ENCODE assay signal across 8 cellular contexts in genomic region chr14:56659964-56660551, GRCh38.
A peak's percentile ranks its signal among the peaks of the same experiment; 100 is the strongest.
DNase-seq lines count a peak whose midpoint lies in the region; ATAC-seq and TF ChIP-seq lines count a peak whose summit lies in the region.

No MANE protein-coding gene starts in this region.

- H3K36me3 ChIP-seq in SK-N-SH (replicated peaks in 1 of 2; ENCODE audit: control insufficient read depth in 1 of 2, insufficient read depth in 2 of 2, low read length in 1 of 2), result no peaks in the 10 kb centered on the region

- H3K4me1 Mint-ChIP-seq in glutamatergic neuron (ENCODE audit: low read depth, unreplicated experiment), result no peaks in the 10 kb centered on the region

- H3K27ac Mint-ChIP-seq in glutamatergic neuron (ENCODE audit: unreplicated experiment), result no peak overlapping the region

- WGBS in SK-N-SH (ENCODE audit: low lambda C conversion rate), result 15% methylated on average over 7 of the region's 7 CpGs

- CTCF ChIA-PET in SK-N-SH (lab: Yijun Ruan, JAX), result interaction anchor here (0.7 to 1.7 kb wide), 10 partner anchors 11 to 1095 kb away, joined by 3 to 8 read pairs (median 4); no protein-coding TSS in a partner anchor

- DNase-seq in NCI-H1105 (lab: John Stamatoyannopoulos, UW) (peak; percentile 65), SK-N-SH (peak; percentile 60), glutamatergic neuron (no peak), stromal cell of bone marrow (ENCODE audit: low read depth) (peak; percentile 7)

- H3K4me3 Mint-ChIP-seq in glutamatergic neuron (ENCODE audit: unreplicated experiment), result no peak overlapping the region

- no peaks in the 10 kb centered on the region for H4K20me1 ChIP-seq in SK-N-SH (ENCODE audit: insufficient read depth)

- H3K4me1 ChIP-seq in SK-N-SH (ENCODE audit: control insufficient read depth in 1 of 2, insufficient read depth in 2 of 2, low read depth in 1 of 2, low read length in 1 of 2), result no peaks in the 10 kb centered on the region; a peak in 1 of 4 replicates

- H3F3A ChIP-seq in SK-N-SH (replicated peaks; ENCODE audit: insufficient read depth), result no peaks in the 10 kb centered on the region

- no peak overlapping the region for H2AFZ ChIP-seq in SK-N-SH (ENCODE audit: low read depth)

- H3K9me3 ChIP-seq in SK-N-SH, result no peaks in the 10 kb centered on the region

- no peaks in the 10 kb centered on the region for H3K9me2 ChIP-seq in SK-N-SH

- POLR2A ChIA-PET in SK-N-SH (lab: Yijun Ruan, JAX), result no interaction called here

- ATAC-seq in HG03439 (IDR thresholded peaks at IDR 0.05; ENCODE audit: unreplicated experiment), result no peak
- ATAC-seq in HG03469 (IDR thresholded peaks at IDR 0.05; ENCODE audit: unreplicated experiment), result no peak

- peaks cover 2% of the 10 kb centered on the region for H3K9me3 Mint-ChIP-seq in glutamatergic neuron (ENCODE audit: unreplicated experiment)

- H3K27ac ChIP-seq in 22Rv1 (no peak overlapping the region), SK-N-SH (ENCODE audit: low read depth in 2 of 2, low read length in 1 of 2) (no peak overlapping the region)

- TF ChIP-seq CTCF in 22Rv1 (IDR thresholded peaks at IDR 0.05), result peak; percentile 84
- TF ChIP-seq CTCF in GM12872 (IDR thresholded peaks at IDR 0.05; ENCODE audit: insufficient read depth, low read depth, low read length), result peak; percentile 64
- TF ChIP-seq CTCF in SK-N-SH (IDR thresholded peaks at IDR 0.05), result peak; percentile 77
- TF ChIP-seq CTCF in glutamatergic neuron (IDR thresholded peaks at IDR 0.05; ENCODE audit: partially characterized antibody, unreplicated experiment), result peak; percentile 73

- no peaks in the 10 kb centered on the region for H3K36me3 Mint-ChIP-seq in glutamatergic neuron (ENCODE audit: unreplicated experiment)

- H3K4me3 ChIP-seq in SK-N-SH (ENCODE audit: low read depth in 2 of 2, low read length in 1 of 2), result no peak overlapping the region; a peak in 1 of 4 replicates

- no peak overlapping the region for H3K9ac ChIP-seq in SK-N-SH

- no peak overlapping the region for H3K4me2 ChIP-seq in SK-N-SH

- TF ChIP-seq EP300 in SK-N-SH (IDR thresholded peaks at IDR 0.05; ENCODE audit: borderline replicate concordance in 1 of 2, low read depth in 1 of 2, low read length in 1 of 2), result no peak

- no peaks in the 10 kb centered on the region; the same call in 1 of the 2 replicates for H3K27me3 ChIP-seq in SK-N-SH (ENCODE audit: insufficient read depth)

- peak; percentile 74 for TF ChIP-seq RAD21 in SK-N-SH (IDR thresholded peaks at IDR 0.05; ENCODE audit: low read length)

- no peaks in the 10 kb centered on the region for H3K79me2 ChIP-seq in SK-N-SH (ENCODE audit: insufficient read depth)

- no peaks in the 10 kb centered on the region for H3K27me3 Mint-ChIP-seq in glutamatergic neuron (ENCODE audit: unreplicated experiment)

TF ChIP-seq in SK-N-SH, 30 proteins besides CTCF, POLR2A, EP300 and RAD21:
- TF ChIP-seq FOSL2 (IDR thresholded peaks at IDR 0.05; ENCODE audit: borderline replicate concordance, low read depth) (no peak), MXI1 (IDR thresholded peaks at IDR 0.05; ENCODE audit: low read depth, low read length) (no peak), YY1 (IDR thresholded peaks at IDR 0.05; ENCODE audit: low read depth) (no peak), FOXJ3 (CRISPR knock-in tag; IDR thresholded peaks at IDR 0.05) (no peak), SMC3 (IDR thresholded peaks at IDR 0.05; ENCODE audit: low read depth, low read length) (peak; percentile 73), EZH2phosphoT487 (IDR thresholded peaks at IDR 0.05; ENCODE audit: borderline replicate concordance, low read depth) (no peak), GATA2 (CRISPR knock-in tag; IDR thresholded peaks at IDR 0.05) (peak; percentile 70), MEF2A (IDR thresholded peaks at IDR 0.05; ENCODE audit: borderline replicate concordance, low read depth) (no peak)
TF ChIP-seq in SK-N-SH: peak in this region for 2.
